In genomic region chr14:104187931-104188726, GRCh38 we compare ENCODE assay signal across 1 cellular context.
TF ChIP-seq lines count a peak whose summit lies in the region.

No MANE protein-coding gene starts in this region.

TF ChIP-seq in HepG2, 621 proteins besides CTCF, POLR2A, EP300 and RAD21 (continued from another document):
- TF ChIP-seq ZMYM3 (CRISPR knock-in tag; IDR thresholded peaks at IDR 0.05) (no peak), U2AF2 (IDR thresholded peaks at IDR 0.05; ENCODE audit: low read depth, low read length) (no peak), NCOA1 (CRISPR knock-in tag; IDR thresholded peaks at IDR 0.05) (no peak), CREM (IDR thresholded peaks at IDR 0.05) (no peak), CREM (CRISPR knock-in tag; IDR thresholded peaks at IDR 0.05) (no peak), NR2F6 (IDR thresholded peaks at IDR 0.05) (no peak), NR2F6 (CRISPR knock-in tag; IDR thresholded peaks at IDR 0.05) (no peak), KAT7 (CRISPR knock-in tag; IDR thresholded peaks at IDR 0.05; ENCODE audit: borderline replicate concordance) (no peak), PITX1 (CRISPR knock-in tag; IDR thresholded peaks at IDR 0.05) (no peak), HOXA5 (CRISPR knock-in tag; IDR thresholded peaks at IDR 0.05) (no peak), GPBP1L1 (CRISPR knock-in tag; IDR thresholded peaks at IDR 0.05) (no peak)
